Comparison of ENCODE assay signal across 24 cellular contexts in genomic region chr4:182831376-182831775, GRCh38.
"Had no signal": no experiment of that assay in that cellular context is flagged by ENCODE, and none has a peak within 500 bp of the region (broad histone marks: within the 10 kb centered on the region; RNA-seq: fewer than 3 reads in every experiment).

No MANE protein-coding gene starts in this region.

- H3K27ac Mint-ChIP-seq: activated CD4-positive, alpha-beta T cell treated with anti-CD3 and anti-CD28 coated beads, Interleukin-2, amount 10 ng/mL, durations not matched to agents 7 days and 5 days; activated CD8-positive, alpha-beta T cell treated with anti-CD3 and anti-CD28 coated beads, Interleukin-2, amount 10 ng/mL, durations not matched to agents 7 days and 5 days; activated naive CD4-positive, alpha-beta T cell treated with anti-CD3 and anti-CD28 coated beads, Interleukin-2, amount 50 U/mL, for 72 hours; activated T-helper 1 cell treated with anti-CD3 and anti-CD28 coated beads, Interleukin-12 subunit alpha, Interleukin-12 subunit beta, Interleukin-2, Interleukin-4 antibody, amounts not matched to agents 30 ng/mL and 10 ng/mL and 1 ng/mL, durations not matched to agents 14 hours and 24 hours and 36 hours; immature natural killer cell; naive thymus-derived CD4-positive, alpha-beta T cell; neural progenitor cell; stimulated activated naive B cell treated with anti-CD40 and anti-IgM and Interleukin-4, amounts not matched to agents 10 μg/mL and 1 μg/mL and 100 μg/mL, for 72 hours had no signal

- H3K9ac ChIP-seq: neural progenitor cell had no signal

- H3K4me2 ChIP-seq: hepatocyte, neural progenitor cell, smooth muscle cell had no signal

- H3K4me1 ChIP-seq: foreskin keratinocyte, transverse colon had no signal

- H3K36me3 Mint-ChIP-seq: activated naive CD4-positive, alpha-beta T cell treated with anti-CD3 and anti-CD28 coated beads, Interleukin-2, amount 50 U/mL, for 72 hours; brain; immature natural killer cell; neural progenitor cell had no signal

- DNase-seq: activated CD4-positive, alpha-beta T cell treated with anti-CD3 and anti-CD28 coated beads, Interleukin-2, amount 10 ng/mL, durations not matched to agents 7 days and 5 days; activated CD4-positive, CD25-positive, alpha-beta regulatory T cell treated with anti-CD3 and anti-CD28 coated beads, Interleukin-2, amount 50 U/mL, for 72 hours; activated CD8-positive, alpha-beta T cell treated with anti-CD3 and anti-CD28 coated beads, Interleukin-2, amount 10 ng/mL, durations not matched to agents 7 days and 5 days; activated gamma-delta T cell; aorta; foreskin keratinocyte; glutamatergic neuron; immature natural killer cell; naive thymus-derived CD4-positive, alpha-beta T cell; stimulated activated CD4-positive, alpha-beta T cell treated with anti-CD3 and anti-CD28 coated beads, Interleukin-15, amount 100 ng/mL, for 24 hours; stimulated activated CD4-positive, alpha-beta T cell treated with anti-CD3 and anti-CD28 coated beads, Interleukin-2, amount 100 ng/mL, for 48 hours; stimulated activated CD8-positive, alpha-beta memory T cell treated with anti-CD3 and anti-CD28 coated beads, Interleukin-4, amount 100 ng/mL, for 48 hours; stimulated activated naive B cell treated with anti-CD40 and anti-IgM and Interleukin-4, amounts not matched to agents 10 μg/mL and 1 μg/mL and 100 μg/mL, for 72 hours; transverse colon; WERI-Rb-1 had no signal

- H3K27ac ChIP-seq: foreskin keratinocyte, hepatocyte, neural progenitor cell, transverse colon, WERI-Rb-1 had no signal

- H3K4me3 Mint-ChIP-seq: activated CD4-positive, alpha-beta T cell treated with anti-CD3 and anti-CD28 coated beads, Interleukin-2, amount 10 ng/mL, durations not matched to agents 7 days and 5 days; activated CD8-positive, alpha-beta T cell treated with anti-CD3 and anti-CD28 coated beads, Interleukin-2, amount 10 ng/mL, durations not matched to agents 7 days and 5 days; activated T-helper 1 cell treated with anti-CD3 and anti-CD28 coated beads, Interleukin-12 subunit alpha, Interleukin-12 subunit beta, Interleukin-2, Interleukin-4 antibody, amounts not matched to agents 30 ng/mL and 10 ng/mL and 1 ng/mL, durations not matched to agents 14 hours and 24 hours and 36 hours; brain; immature natural killer cell; naive thymus-derived CD4-positive, alpha-beta T cell; neural progenitor cell; stimulated activated naive B cell treated with anti-CD40 and anti-IgM and Interleukin-4, amounts not matched to agents 10 μg/mL and 1 μg/mL and 100 μg/mL, for 72 hours had no signal

- H3K9me3 ChIP-seq: transverse colon had no signal

- ATAC-seq: activated CD8-positive, alpha-beta T cell treated with anti-CD3 and anti-CD28 coated beads, Interleukin-2, amount 10 ng/mL, durations not matched to agents 7 days and 5 days; activated naive CD4-positive, alpha-beta T cell treated with anti-CD3 and anti-CD28 coated beads, Interleukin-2, amount 50 U/mL, for 72 hours; foreskin keratinocyte; left lobe of liver; naive thymus-derived CD4-positive, alpha-beta T cell; sciatic nerve; stimulated activated naive B cell treated with anti-CD40 and anti-IgM and Interleukin-4, amounts not matched to agents 10 μg/mL and 1 μg/mL and 100 μg/mL, for 72 hours had no signal

- H3K79me2 ChIP-seq: hepatocyte had no signal

- H3K27me3 ChIP-seq: hepatocyte, neural progenitor cell, transverse colon had no signal

- H3K9me3 Mint-ChIP-seq: activated CD4-positive, alpha-beta T cell treated with anti-CD3 and anti-CD28 coated beads, Interleukin-2, amount 10 ng/mL, durations not matched to agents 7 days and 5 days; activated T-helper 1 cell treated with anti-CD3 and anti-CD28 coated beads, Interleukin-12 subunit alpha, Interleukin-12 subunit beta, Interleukin-2, Interleukin-4 antibody, amounts not matched to agents 30 ng/mL and 10 ng/mL and 1 ng/mL, durations not matched to agents 14 hours and 24 hours and 36 hours had no signal

- H3K36me3 ChIP-seq: neural progenitor cell, transverse colon, WERI-Rb-1 had no signal

- H3K4me3 ChIP-seq: hepatocyte, lung, neural progenitor cell, smooth muscle cell, transverse colon had no signal

- H2AFZ ChIP-seq: hepatocyte, neural progenitor cell had no signal
